Comparison of ENCODE assay signal across 16 cellular contexts in the genomic region with DNA sequence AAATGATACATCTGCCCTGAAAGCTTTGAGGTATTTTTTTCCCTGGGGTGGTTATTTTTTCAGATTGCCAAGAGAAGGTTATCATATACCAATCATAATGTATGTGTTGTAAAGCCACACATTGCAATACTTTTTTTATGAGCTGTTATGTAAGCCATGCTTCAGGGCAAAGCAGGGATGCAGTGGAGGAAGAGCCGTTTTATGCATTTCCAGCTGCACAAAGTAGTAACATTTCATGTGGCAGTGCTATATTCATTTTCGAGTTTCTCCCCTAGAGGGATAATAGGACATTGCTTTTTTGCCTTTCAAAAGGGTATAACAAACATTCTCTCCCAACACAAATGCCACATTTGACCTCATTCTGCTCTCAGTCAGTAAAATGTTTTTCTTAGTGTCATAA.
A peak's percentile ranks its signal among the peaks of the same experiment; 100 is the strongest.
DNase-seq lines count a peak whose midpoint lies in the region; ATAC-seq and TF ChIP-seq lines count a peak whose summit lies in the region.
"Had no signal": no experiment of that assay in that cellular context is flagged by ENCODE, and none has a peak within 500 bp of the region (broad histone marks: within the 10 kb centered on the region; RNA-seq: fewer than 3 reads in every experiment).

No MANE protein-coding gene starts in this region.

- H4K20me1 ChIP-seq in GM23338 (replicated peaks; ENCODE audit: insufficient read depth): no peaks in the 10 kb centered on the region

- peaks cover 6% of the 10 kb centered on the region; the same call in 1 of the 3 replicates for H3K36me3 Mint-ChIP-seq in GM23338 (ENCODE audit: low read depth)
- no peaks in the 10 kb centered on the region for H3K36me3 Mint-ChIP-seq in glutamatergic neuron (ENCODE audit: unreplicated experiment)
- peaks cover 0 to 2% (median 0%) of the 10 kb centered on the region in 3 donors for H3K36me3 Mint-ChIP-seq in naive thymus-derived CD8-positive, alpha-beta T cell

- H3K4me3 ChIP-seq in A673 (ENCODE audit: low read depth, low read length, poor library complexity, severe bottlenecking) (no peak overlapping the region), GM23338 (no peak overlapping the region), Panc1 (ENCODE audit: low read depth in 2 of 2, low read length in 2 of 2) (0 out of 4 replicates have a peak overlapping the region, but pooled peaks of 1 of the 2 experiments have one; percentile 2)
- H3K4me3 ChIP-seq: GM12878 had no signal

- H3K27ac ChIP-seq in A673 (ENCODE audit: low read depth, low read length, poor library complexity, severe bottlenecking): peak overlapping the region; percentile 28
- H3K27ac ChIP-seq in GM23338 (ENCODE audit: low read depth): peak overlapping the region; percentile 4; the same call in 1 of the 2 replicates
- peak overlapping the region; percentile 92 for H3K27ac ChIP-seq in Panc1 (ENCODE audit: low read length)

- no peaks in the 10 kb centered on the region for H3K27me3 ChIP-seq in A673 (replicated peaks; ENCODE audit: insufficient read depth, low read depth, low read length, poor library complexity)
- no peaks in the 10 kb centered on the region for H3K27me3 ChIP-seq in GM23338 (ENCODE audit: insufficient read depth)
- H3K27me3 ChIP-seq in Panc1 (ENCODE audit: control insufficient read depth, insufficient read depth, low read length): no peaks in the 10 kb centered on the region

- peak; percentile 30; the same call in 1 of the 2 replicates for TF ChIP-seq CTCF in A673 (conservative IDR thresholded peaks at IDR 0.05; ENCODE audit: low read depth, low read length)
- TF ChIP-seq CTCF in GM23338 (conservative IDR thresholded peaks at IDR 0.05; ENCODE audit: low read depth in 2 of 2): peak in 1 of 2 experiments; percentile 33; a peak in 2 of 4 replicates
- TF ChIP-seq CTCF in Panc1 (IDR thresholded peaks at IDR 0.05): no peak; the same call in 1 of the 2 replicates
- peak; percentile 20 for TF ChIP-seq CTCF in glutamatergic neuron (IDR thresholded peaks at IDR 0.05; ENCODE audit: partially characterized antibody, unreplicated experiment)

- H3K9me3 Mint-ChIP-seq in GM23338 (no peaks in the 10 kb centered on the region), glutamatergic neuron (ENCODE audit: unreplicated experiment) (no peaks in the 10 kb centered on the region)
- peaks cover 0 to 1% (median 0%) of the 10 kb centered on the region in 9 donors for H3K9me3 Mint-ChIP-seq in naive thymus-derived CD8-positive, alpha-beta T cell
- H3K9me3 Mint-ChIP-seq: memory B cell had no signal

- H3K4me1 Mint-ChIP-seq in GM23338 (peaks cover 42% of the 10 kb centered on the region), glutamatergic neuron (ENCODE audit: low read depth, unreplicated experiment) (peaks cover 11% of the 10 kb centered on the region)
- peaks cover 9 to 24% (median 16%) of the 10 kb centered on the region in 4 donors for H3K4me1 Mint-ChIP-seq in naive thymus-derived CD8-positive, alpha-beta T cell

- H3K9me3 ChIP-seq in A673 (ENCODE audit: low read depth, low read length, poor library complexity, severe bottlenecking) (no peaks in the 10 kb centered on the region), Panc1 (ENCODE audit: control insufficient read depth, insufficient read depth, low read depth, low read length) (no peaks in the 10 kb centered on the region)

- DNase-seq in A673 (ENCODE audit: low spot score) (peak; percentile 47), GM23338 (ENCODE audit: low spot score) (no peak), Panc1 (ENCODE audit: low read depth, low spot score) (no peak), glutamatergic neuron (no peak), GM19238 (ENCODE audit: insufficient read length, low spot score) (no peak), SW480 (ENCODE audit: low spot score) (no peak)
- no peak for DNase-seq in naive thymus-derived CD8-positive, alpha-beta T cell
- no peak for DNase-seq in activated naive CD4-positive, alpha-beta T cell treated with anti-CD3 and anti-CD28 coated beads, Interleukin-2, amount 50 U/mL, for 16 hours
- DNase-seq: activated CD4-positive, alpha-beta T cell treated with anti-CD3 and anti-CD28 coated beads, Interleukin-2, amount 50 U/mL, for 4 hours; dermis blood vessel endothelial cell; NCI-H146; NCI-H526 treated with DMSO at 0.1 percent for 48 hours; RPMI8226; T1000 had no signal

- H3F3A ChIP-seq in GM23338 (replicated peaks; ENCODE audit: low read depth): no peaks in the 10 kb centered on the region

- BruUV-seq in A673 (replicated peaks; lab: Mats Ljungman, UMichigan): no TSS peak
- BruUV-seq in Panc1 (replicated peaks; lab: Mats Ljungman, UMichigan): no TSS peak

- peak overlapping the region; percentile 32; the same call in 2 of the 3 replicates for H3K4me3 Mint-ChIP-seq in GM23338
- H3K4me3 Mint-ChIP-seq in glutamatergic neuron (ENCODE audit: unreplicated experiment): no peak overlapping the region
- H3K4me3 Mint-ChIP-seq in naive thymus-derived CD8-positive, alpha-beta T cell: no peak overlapping the region
- H3K4me3 Mint-ChIP-seq: memory B cell had no signal

- H3K4me2 ChIP-seq in GM23338: peak overlapping the region; percentile 16; the same call in 1 of the 2 replicates

- in situ Hi-C loops in Panc1 (cut with HindIII; ENCODE audit: low pct_unique_long_range_greater_than_20kb, low sequenced_read_pairs): no loop called here

- intact Hi-C loops in A673 (cut with micrococcal nuclease; ENCODE audit: unreplicated experiment): no loop called here
- intact Hi-C loops in Panc1 (cut with micrococcal nuclease; ENCODE audit: unreplicated experiment): no loop called here

- ATAC-seq in GM23338 (no peak; the same call in 2 of the 3 replicates), Panc1 (peak; percentile 85)
- no peak for ATAC-seq in naive thymus-derived CD8-positive, alpha-beta T cell

- H3K4me1 ChIP-seq in A673 (ENCODE audit: insufficient read depth, low read length, poor library complexity, severe bottlenecking): peaks cover 34% of the 10 kb centered on the region
- peaks cover 57% of the 10 kb centered on the region for H3K4me1 ChIP-seq in GM23338 (ENCODE audit: insufficient read depth)
- H3K4me1 ChIP-seq in Panc1 (ENCODE audit: control insufficient read depth, insufficient read depth, low read length): peaks cover 50% of the 10 kb centered on the region

- H2AFZ ChIP-seq in GM23338: no peak overlapping the region

- peak overlapping the region; percentile 92 for H3K27ac Mint-ChIP-seq in GM23338
- no peak overlapping the region for H3K27ac Mint-ChIP-seq in glutamatergic neuron (ENCODE audit: unreplicated experiment)
- no peak overlapping the region for H3K27ac Mint-ChIP-seq in naive thymus-derived CD8-positive, alpha-beta T cell
- H3K27ac Mint-ChIP-seq: memory B cell had no signal

- H3K36me3 ChIP-seq in A673 (ENCODE audit: insufficient read depth, low read length, poor library complexity, severe bottlenecking): no peaks in the 10 kb centered on the region
- H3K36me3 ChIP-seq in GM23338 (ENCODE audit: insufficient read depth): no peaks in the 10 kb centered on the region
- no peaks in the 10 kb centered on the region; the same call in 1 of the 2 replicates for H3K36me3 ChIP-seq in Panc1 (ENCODE audit: control insufficient read depth, insufficient read depth, low read length)

- H3K79me2 ChIP-seq in GM23338 (replicated peaks; ENCODE audit: insufficient read depth): peaks cover 95% of the 10 kb centered on the region

- POLR2A ChIA-PET in A673 (lab: Charles Lee; ENCODE audit: low non-redundant PET): no interaction called here
- POLR2A ChIA-PET in Panc1 (lab: Charles Lee): interaction anchor here (0.5 kb wide), 1 partner anchor 204 kb away, joined by 4 read pairs; no protein-coding TSS in a partner anchor
- POLR2A ChIA-PET in naive thymus-derived CD8-positive, alpha-beta T cell (lab: Charles Lee): no interaction called here

- CTCF ChIA-PET in A673 (lab: Charles Lee) (interaction anchor here (1.7 kb wide), 1 partner anchor 224 kb away, joined by 3 read pairs; no protein-coding TSS in a partner anchor), Panc1 (lab: Charles Lee) (no interaction called here)

- H3K27me3 Mint-ChIP-seq in GM23338 (ENCODE audit: insufficient read depth, low read depth, poor library complexity) (peaks cover 3% of the 10 kb centered on the region), glutamatergic neuron (ENCODE audit: unreplicated experiment) (no peaks in the 10 kb centered on the region)
- no peaks in the 10 kb centered on the region for H3K27me3 Mint-ChIP-seq in naive thymus-derived CD8-positive, alpha-beta T cell
- H3K27me3 Mint-ChIP-seq: memory B cell had no signal

- H3K9me2 ChIP-seq in GM23338 (ENCODE audit: insufficient read depth): no peaks in the 10 kb centered on the region

TF ChIP-seq in GM23338, 12 proteins besides CTCF, POLR2A, EP300 and RAD21:
- no peak for TF ChIP-seq ZNF331 (CRISPR knock-in tag; IDR thresholded peaks at IDR 0.05; ENCODE audit: low read depth)
- no peak for TF ChIP-seq JUNB (IDR thresholded peaks at IDR 0.05; ENCODE audit: unreplicated experiment)
- TF ChIP-seq NANOG (IDR thresholded peaks at IDR 0.05; ENCODE audit: borderline replicate concordance): no peak
- TF ChIP-seq REST (IDR thresholded peaks at IDR 0.05; ENCODE audit: unreplicated experiment): no peak
- TF ChIP-seq EZH2phosphoT487 (IDR thresholded peaks at IDR 0.05; ENCODE audit: unreplicated experiment): no peak

Comparison
In these comparisons a context has a peak if more than half of its experiments do, and no peak if none do; other contexts are left out.
1. H3K27ac ChIP-seq: peak in every context shown above with its lines; median percentile 92 in Panc1; 28 in A673; 4 in GM23338.